Comparison of ENCODE assay signal across 19 cellular contexts in the genomic region with DNA sequence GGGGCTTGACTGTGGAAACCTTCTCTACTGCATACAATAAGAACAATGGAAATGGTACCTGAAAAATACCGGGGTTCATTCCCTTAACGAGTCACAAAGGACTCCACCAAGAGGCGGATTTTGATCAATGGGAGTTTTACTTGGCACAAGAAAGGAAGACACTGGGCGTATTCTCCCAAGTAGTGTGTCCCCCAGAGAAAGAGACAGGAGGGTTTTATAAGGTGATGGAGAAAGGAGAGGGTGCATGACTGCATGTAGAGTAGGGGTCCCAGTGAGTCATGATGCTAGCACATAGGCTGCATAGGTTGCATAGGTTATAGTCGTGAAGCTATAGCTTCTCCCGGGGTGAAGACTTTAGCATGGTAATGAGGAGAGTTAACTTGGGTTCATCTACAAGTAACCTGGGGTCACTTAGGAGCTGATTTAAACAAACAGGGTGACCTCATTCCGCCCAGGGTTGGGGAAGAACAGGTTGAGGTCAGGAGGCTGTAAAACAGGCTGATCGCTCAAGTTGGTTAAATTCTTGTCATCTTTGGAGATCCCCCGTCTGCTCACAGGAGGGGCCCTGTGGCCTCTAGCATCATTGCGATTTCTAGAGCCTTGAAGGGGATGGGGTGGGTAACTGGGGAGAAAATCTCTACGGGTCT. TPM values are rescaled to one million over a fixed set of nuclear protein-coding genes. Genes with fewer than 3 reads are reported as not detected.
DNase-seq lines count a peak whose midpoint lies in the region; ATAC-seq, FAIRE-seq and TF ChIP-seq lines count a peak whose summit lies in the region.
"Had no signal": no experiment of that assay in that cellular context is flagged by ENCODE, and none has a peak within 500 bp of the region (broad histone marks: within the 10 kb centered on the region; RNA-seq: fewer than 3 reads in every experiment).

No MANE protein-coding gene starts in this region.

- peaks cover 4% of the 10 kb centered on the region for H3K27me3 ChIP-seq in astrocyte (ENCODE audit: insufficient read depth, low read length)
- no peaks in the 10 kb centered on the region for H3K27me3 ChIP-seq in tibial nerve
- H3K27me3 ChIP-seq in right atrium auricular region: no peaks in the 10 kb centered on the region
- H3K27me3 ChIP-seq: MG63 had no signal

- TF ChIP-seq RAD21 in A549 (conservative IDR thresholded peaks at IDR 0.05 in 1 of 2, IDR thresholded peaks at IDR 0.05 in 1 of 2): no peak

- H3K4me3 ChIP-seq in A549: no peak overlapping the region
- H3K4me3 ChIP-seq in astrocyte (ENCODE audit: insufficient read depth, low read depth, low read length): no peak overlapping the region
- H3K4me3 ChIP-seq in tibial nerve: no peak overlapping the region
- H3K4me3 ChIP-seq in right atrium auricular region: no peak overlapping the region
- H3K4me3 ChIP-seq: SK-N-MC had no signal

- H3K4me1 Mint-ChIP-seq in astrocyte (ENCODE audit: low read depth, unreplicated experiment) (no peaks in the 10 kb centered on the region), progenitor cell of endocrine pancreas (ENCODE audit: low read depth) (peaks cover 25% of the 10 kb centered on the region)

- H3K79me2 ChIP-seq in astrocyte (ENCODE audit: insufficient read depth, low read length): no peaks in the 10 kb centered on the region

- no peaks in the 10 kb centered on the region for H4K20me1 ChIP-seq in astrocyte (ENCODE audit: insufficient read depth, low read length)

- H3K9me3 ChIP-seq in A549 (no peaks in the 10 kb centered on the region), astrocyte (ENCODE audit: insufficient read depth, low read depth, low read length) (no peaks in the 10 kb centered on the region), tibial nerve (no peaks in the 10 kb centered on the region), right atrium auricular region (no peaks in the 10 kb centered on the region)
- H3K9me3 ChIP-seq: MG63 had no signal

- peak overlapping the region; percentile 54 for H3K4me3 Mint-ChIP-seq in astrocyte (ENCODE audit: unreplicated experiment)
- H3K4me3 Mint-ChIP-seq in progenitor cell of endocrine pancreas (ENCODE audit: low read depth): peak overlapping the region; percentile 83

- H3K27me3 Mint-ChIP-seq in astrocyte (ENCODE audit: low read depth, unreplicated experiment) (peaks cover 25% of the 10 kb centered on the region), progenitor cell of endocrine pancreas (no peaks in the 10 kb centered on the region)

- H3K9ac ChIP-seq in astrocyte (ENCODE audit: low read length): no peak overlapping the region

- H3K4me1 ChIP-seq in A549 (peaks cover 4% of the 10 kb centered on the region; the same call in 1 of the 3 replicates), astrocyte (ENCODE audit: insufficient read depth, low read length) (no peaks in the 10 kb centered on the region), tibial nerve (peaks cover 0 to 9% (median 0%) of the 10 kb centered on the region in 4 donors), right atrium auricular region (no peaks in the 10 kb centered on the region)

- 89% methylated on average over 11 of the region's 11 CpGs for WGBS in A549 (ENCODE audit: missing lambda C conversion rate)
- 90 to 91% methylated on average over 11 of the region's 11 CpGs for WGBS in tibial nerve, 2 donors

- ATAC-seq in A549 (no peak), HG03521 (IDR thresholded peaks at IDR 0.05; ENCODE audit: unreplicated experiment) (no peak)
- ATAC-seq: HCT116 had no signal

- H3K4me2 ChIP-seq in A549 (peak overlapping the region; percentile 96; the same call in 1 of the 3 replicates), astrocyte (ENCODE audit: low read length) (no peak overlapping the region)

- TF ChIP-seq CTCF in A549 (IDR thresholded peaks at IDR 0.05) (no peak), astrocyte (IDR thresholded peaks at IDR 0.05; ENCODE audit: insufficient read depth, low read depth, low read length) (no peak), progenitor cell of endocrine pancreas (IDR thresholded peaks at IDR 0.05; ENCODE audit: unreplicated experiment) (no peak), tibial nerve (IDR thresholded peaks at IDR 0.05) (no peak), right atrium auricular region (IDR thresholded peaks at IDR 0.05) (no peak)

- POLR2A ChIA-PET in A549 (lab: Yijun Ruan, JAX): no interaction called here

- H3K36me3 ChIP-seq in astrocyte (ENCODE audit: insufficient read depth, low read length): no peaks in the 10 kb centered on the region
- H3K36me3 ChIP-seq in tibial nerve: peaks cover 0 to 10% (median 4%) of the 10 kb centered on the region in 3 donors
- H3K36me3 ChIP-seq in right atrium auricular region: no peaks in the 10 kb centered on the region
- H3K36me3 ChIP-seq: MG63 had no signal

- peaks cover 2% of the 10 kb centered on the region for H3K36me3 Mint-ChIP-seq in astrocyte (ENCODE audit: low read depth, unreplicated experiment)
- H3K36me3 Mint-ChIP-seq in progenitor cell of endocrine pancreas (ENCODE audit: insufficient read depth): peaks cover 12% of the 10 kb centered on the region
- H3K36me3 Mint-ChIP-seq: CD14-positive monocyte had no signal

- no peak for TF ChIP-seq EP300 in A549 (IDR thresholded peaks at IDR 0.05)
- TF ChIP-seq EP300 in tibial nerve (IDR thresholded peaks at IDR 0.05): no peak

- CTCF ChIA-PET in A549 (lab: Yijun Ruan, JAX): no interaction called here

- DNase-seq in A549 (ENCODE audit: low read depth in 1 of 2, low spot score in 1 of 2): no peak
- DNase-seq in astrocyte (ENCODE audit: low read depth): no peak
- peak; percentile 8 for DNase-seq in left kidney (ENCODE audit: low read depth, low spot score)
- DNase-seq in progenitor cell of endocrine pancreas (ENCODE audit: low spot score, unreplicated experiment): no peak
- DNase-seq in NCI-H1092 treated with DMSO at 0.1 percent for 48 hours (lab: John Stamatoyannopoulos, UW): no peak
- no peak for DNase-seq in tibial nerve (ENCODE audit: low spot score in 2 of 2)
- no peak for DNase-seq in right atrium auricular region (ENCODE audit: low spot score)
- DNase-seq: COR-L47, KBM-7, MG63, NCI-H1105 treated with DMSO at 0.1 percent for 48 hours, NCI-H187, NCI-H446 treated with DMSO at 0.1 percent for 48 hours, NCI-H774 had no signal

- no peak overlapping the region for H2AFZ ChIP-seq in astrocyte (ENCODE audit: low read depth, low read length)

- FAIRE-seq in A549 (lab: Jason Lieb, UNC) (no peak), astrocyte (lab: Jason Lieb, UNC) (no peak)
- FAIRE-seq: A204.1 had no signal

- TF ChIP-seq POLR2A in A549 (IDR thresholded peaks at IDR 0.05; ENCODE audit: low read length) (no peak), tibial nerve (IDR thresholded peaks at IDR 0.05) (no peak)

- H3K9me3 Mint-ChIP-seq in astrocyte (ENCODE audit: unreplicated experiment) (no peaks in the 10 kb centered on the region), progenitor cell of endocrine pancreas (ENCODE audit: low read depth) (no peaks in the 10 kb centered on the region)

- H3K27ac ChIP-seq in A549 (no peak overlapping the region), astrocyte (ENCODE audit: low read depth, low read length) (no peak overlapping the region), tibial nerve (peak overlapping the region in 1 of 4 donors; percentile 81), right atrium auricular region (peak overlapping the region in 1 of 2 donors; percentile 76)
- H3K27ac ChIP-seq: SK-N-MC had no signal

- H3K27ac Mint-ChIP-seq in astrocyte (ENCODE audit: unreplicated experiment) (no peak overlapping the region), progenitor cell of endocrine pancreas (peak overlapping the region; percentile 62)

TF ChIP-seq in A549, 52 proteins besides CTCF, POLR2A, EP300 and RAD21:
- no peak for TF ChIP-seq ESRRA (IDR thresholded peaks at IDR 0.05; ENCODE audit: borderline replicate concordance, low read length)
- TF ChIP-seq ZNF302 (CRISPR knock-in tag; IDR thresholded peaks at IDR 0.05): no peak
- no peak for TF ChIP-seq CBX8 (IDR thresholded peaks at IDR 0.05)
- TF ChIP-seq MYC (IDR thresholded peaks at IDR 0.05; ENCODE audit: borderline replicate concordance, low read length): no peak
- no peak for TF ChIP-seq TP53 (CRISPR knock-in tag; IDR thresholded peaks at IDR 0.05)
- TF ChIP-seq KDM1A (IDR thresholded peaks at IDR 0.05; ENCODE audit: low read depth): no peak
- no peak for TF ChIP-seq KDM5A (IDR thresholded peaks at IDR 0.05)

RNA-seq across cellular contexts. Expression of gene MPV17L, which starts 1.5 kb away (rescaled TPM):
- 5.8 and 6.6 TPM in 2 replicates for polyA plus RNA-seq in A549 (2011; rRNA removed)
- polyA plus RNA-seq in A549 (2012; cell fraction: cytosol; rRNA removed): 4.6 and 6.0 TPM in 2 replicates
- polyA plus RNA-seq in A549 (2012; cell fraction: nucleus; rRNA removed): 2.7 and 3.1 TPM in 2 replicates
- polyA plus RNA-seq in A549 (2017; fragmentation: RNase III; extraction: RNeasy Plus Mini Kit Qiagen cat#74134 plus additional on column Dnase treatment): 3.1 to 3.7 TPM (median 3.7 TPM) in 3 replicates
- 8.9 and 9.6 TPM in 2 replicates for polyA minus RNA-seq in A549 (2011; rRNA and poly(A)+ RNA removed)
- 0.65 and 0.73 TPM in 2 replicates for total RNA-seq in astrocyte
- total RNA-seq in progenitor cell of endocrine pancreas: 36.9 and 37.6 TPM in 2 replicates
- total RNA-seq in tibial nerve: 10 to 100 TPM in 3 of 4 donors, 1 to 10 TPM in 1; 5.9 to 18.6 (median 11.8) TPM
- 10 to 100 TPM in 1 of 2 donors, 1 to 10 TPM in 1; 7.2 to 10.8 TPM for total RNA-seq in right atrium auricular region

RNA-seq across cellular contexts. Expression of gene NPIPA5, which starts 19.0 kb away (rescaled TPM):
- polyA plus RNA-seq in A549 (2011; rRNA removed): 0.45 and 1.6 TPM in 2 replicates
- 0.25 and 0.32 TPM in 2 replicates for polyA plus RNA-seq in A549 (2012; cell fraction: cytosol; rRNA removed)
- polyA plus RNA-seq in A549 (2012; cell fraction: nucleus; rRNA removed): 0.52 and 1.7 TPM in 2 replicates
- 4.3 TPM in 1 of 3 replicates, not detected in the others for polyA plus RNA-seq in A549 (2017; fragmentation: RNase III; extraction: RNeasy Plus Mini Kit Qiagen cat#74134 plus additional on column Dnase treatment)
- polyA minus RNA-seq in A549 (2011; rRNA and poly(A)+ RNA removed): not detected in 2 replicates
- 0.82 and 1.1 TPM in 2 replicates for total RNA-seq in astrocyte
- 5.3 and 8.5 TPM in 2 replicates for total RNA-seq in progenitor cell of endocrine pancreas
- total RNA-seq in tibial nerve: 10 to 100 TPM in 2 of 4 donors, 1 to 10 TPM in 1, not detected in 1; 4.8 to 21.6 (median 11.0) TPM
- total RNA-seq in right atrium auricular region: 1 to 10 TPM; 3.8 to 9.1 TPM
- polyA plus RNA-seq: CD14-positive monocyte had no signal

RNA-seq across cellular contexts. Expression of gene BMERB1, which starts 37.3 kb away (rescaled TPM):
- polyA plus RNA-seq in A549 (2011; rRNA removed) (44.7 and 45.2 TPM in 2 replicates), A549 (2017; fragmentation: RNase III; extraction: RNeasy Plus Mini Kit Qiagen cat#74134 plus additional on column Dnase treatment) (34.8 to 48.9 TPM (median 47.3 TPM) in 3 replicates)
- polyA plus RNA-seq in A549 (2012; cell fraction: cytosol; rRNA removed): 27.1 and 31.5 TPM in 2 replicates
- polyA plus RNA-seq in A549 (2012; cell fraction: nucleus; rRNA removed): 21.0 and 21.6 TPM in 2 replicates
- polyA minus RNA-seq in A549 (2011; rRNA and poly(A)+ RNA removed): 34.4 and 40.5 TPM in 2 replicates
- total RNA-seq in astrocyte (15.5 and 20.1 TPM in 2 replicates), progenitor cell of endocrine pancreas (13.5 and 16.1 TPM in 2 replicates), tibial nerve (10 to 100 TPM; 42.9 to 85.9 (median 54.8) TPM), right atrium auricular region (10 to 100 TPM; 55.0 to 55.3 TPM)
